Comparison of ENCODE assay signal across 1 cellular context in genomic region chr2:136327162-136327852, GRCh38.
TF ChIP-seq lines count a peak whose summit lies in the region.

No MANE protein-coding gene starts in this region.

TF ChIP-seq in GM12878, 131 proteins besides CTCF, POLR2A, EP300 and RAD21 (continued from another document and continues in another):
- TF ChIP-seq E4F1 (IDR thresholded peaks at IDR 0.05; ENCODE audit: borderline replicate concordance, partially characterized antibody) (no peak), NR2C2 (IDR thresholded peaks at IDR 0.05; ENCODE audit: borderline replicate concordance, control insufficient read depth, insufficient read length, low read depth) (no peak), ETV6 (conservative IDR thresholded peaks at IDR 0.05 in 1 of 2, IDR thresholded peaks at IDR 0.05 in 1 of 2; ENCODE audit: borderline replicate concordance in 1 of 2, low read depth in 1 of 2) (peak in 1 of 2 experiments; percentile 80; a peak in 2 of 4 replicates), ZNF384 (IDR thresholded peaks at IDR 0.05; ENCODE audit: borderline replicate concordance, low read depth, low read length) (no peak), PAX5 (IDR thresholded peaks at IDR 0.05; ENCODE audit: borderline replicate concordance, low read depth, low read length) (peak; percentile 95), SREBF2 (IDR thresholded peaks at IDR 0.05; ENCODE audit: low read length) (no peak), TCF7 (IDR thresholded peaks at IDR 0.05; ENCODE audit: borderline replicate concordance) (no peak; the same call in 1 of the 2 replicates), ATF2 (IDR thresholded peaks at IDR 0.05; ENCODE audit: low read length) (peak; percentile 71), LARP7 (IDR thresholded peaks at IDR 0.05) (peak; percentile 36), EED (IDR thresholded peaks at IDR 0.05; ENCODE audit: low read depth) (peak; percentile 96), SUZ12 (IDR thresholded peaks at IDR 0.05; ENCODE audit: unreplicated experiment) (no peak), IKZF1 (conservative IDR thresholded peaks at IDR 0.05) (peak; percentile 90), REST (IDR thresholded peaks at IDR 0.05; ENCODE audit: low read depth, low read length) (no peak), RB1 (IDR thresholded peaks at IDR 0.05; ENCODE audit: borderline replicate concordance) (no peak), CBX3 (IDR thresholded peaks at IDR 0.05; ENCODE audit: borderline replicate concordance, low read depth) (no peak), JUNB (IDR thresholded peaks at IDR 0.05) (peak; percentile 79), ZNF687 (IDR thresholded peaks at IDR 0.05) (peak; percentile 88), RFX5 (IDR thresholded peaks at IDR 0.05; ENCODE audit: low read depth, low read length) (no peak), MEF2B (IDR thresholded peaks at IDR 0.05; ENCODE audit: partially characterized antibody, poor library complexity, severe bottlenecking) (peak; percentile 77), STAT3 (IDR thresholded peaks at IDR 0.05; ENCODE audit: low read depth, low read length) (no peak), CBX5 (IDR thresholded peaks at IDR 0.05; ENCODE audit: low read depth) (0 out of 2 replicates have a peak, but pooled peaks have one; percentile 70), SMARCA5 (IDR thresholded peaks at IDR 0.05) (peak; percentile 62), ZBTB11 (CRISPR knock-in tag; IDR thresholded peaks at IDR 0.05) (no peak), NR2F1 (conservative IDR thresholded peaks at IDR 0.05) (peak; percentile 93), TAF1 (IDR thresholded peaks at IDR 0.05; ENCODE audit: borderline replicate concordance, low read depth, low read length) (no peak), RELB (IDR thresholded peaks at IDR 0.05; ENCODE audit: low read depth) (peak; percentile 88), SPI1 (IDR thresholded peaks at IDR 0.05; ENCODE audit: borderline replicate concordance, insufficient read depth, low read depth, low read length) (peak; percentile 46; the same call in 1 of the 2 replicates), BCLAF1 (IDR thresholded peaks at IDR 0.05) (no peak), WRNIP1 (IDR thresholded peaks at IDR 0.05; ENCODE audit: borderline replicate concordance, low read depth, low read length) (no peak), CHD2 (IDR thresholded peaks at IDR 0.05; ENCODE audit: borderline replicate concordance, low read depth, low read length) (peak; percentile 82), ZZZ3 (IDR thresholded peaks at IDR 0.05; ENCODE audit: control insufficient read depth, insufficient read length, low read depth) (no peak), ZSCAN29 (IDR thresholded peaks at IDR 0.05) (no peak), SMC3 (IDR thresholded peaks at IDR 0.05; ENCODE audit: borderline replicate concordance, low read length) (peak; percentile 4; the same call in 1 of the 2 replicates), POLR2AphosphoS2 (IDR thresholded peaks at IDR 0.05; ENCODE audit: low read depth, low read length) (no peak), MAX (IDR thresholded peaks at IDR 0.05; ENCODE audit: low read depth, low read length) (no peak), USF1 (IDR thresholded peaks at IDR 0.05; ENCODE audit: borderline replicate concordance, extremely low read length, insufficient read depth, low read depth, low read length) (no peak)
